8 cellular contexts compared by ENCODE assay signal in genomic region chr17:77528516-77529327, GRCh38.
DNase-seq lines count a peak whose midpoint lies in the region; ATAC-seq and TF ChIP-seq lines count a peak whose summit lies in the region.

No MANE protein-coding gene starts in this region.

- H3K9me2 ChIP-seq in hepatocyte (replicated peaks; ENCODE audit: insufficient read depth) = no peaks in the 10 kb centered on the region

- peak; percentile 32 to 48 for ATAC-seq in natural killer cell treated with Interleukin-12 subunit alpha and Interleukin-12 subunit beta and Interleukin-15 and Interleukin-18, amount 100 ng/mL, for 72 hours
- no peak for ATAC-seq in natural killer cell
- no peak for ATAC-seq in HG03175 (IDR thresholded peaks at IDR 0.05; ENCODE audit: unreplicated experiment)
- no peak for ATAC-seq in HG02840 (IDR thresholded peaks at IDR 0.05; ENCODE audit: low FRiP score, unreplicated experiment)
- no peak for ATAC-seq in effector memory CD8-positive, alpha-beta T cell (replicated peaks)

- H3K4me1 Mint-ChIP-seq in natural killer cell treated with Interleukin-12 subunit alpha and Interleukin-12 subunit beta and Interleukin-15 and Interleukin-18, amount 100 ng/mL, for 72 hours (ENCODE audit: low read depth in 2 of 2) = no peaks in the 10 kb centered on the region
- H3K4me1 Mint-ChIP-seq in natural killer cell = no peaks in the 10 kb centered on the region
- no peaks in the 10 kb centered on the region for H3K4me1 Mint-ChIP-seq in effector memory CD8-positive, alpha-beta T cell (ENCODE audit: low read depth in 2 of 2)

- H3K27me3 Mint-ChIP-seq in natural killer cell treated with Interleukin-12 subunit alpha and Interleukin-12 subunit beta and Interleukin-15 and Interleukin-18, amount 100 ng/mL, for 72 hours = peaks cover 9 to 11% of the 10 kb centered on the region in 2 donors
- peaks cover 10 to 18% of the 10 kb centered on the region in 2 donors for H3K27me3 Mint-ChIP-seq in natural killer cell (ENCODE audit: low read depth in 2 of 2)
- peaks cover 13 to 48% of the 10 kb centered on the region in 2 donors for H3K27me3 Mint-ChIP-seq in effector memory CD8-positive, alpha-beta T cell

- H3K9me3 ChIP-seq in hepatocyte (ENCODE audit: low read depth) = no peaks in the 10 kb centered on the region

- intact Hi-C loops in natural killer cell (cut with micrococcal nuclease) = no loop called here

- peak overlapping the region; percentile 12 for H2AFZ ChIP-seq in hepatocyte

- WGBS in hepatocyte (ENCODE audit: low lambda C conversion rate, missing lambda C conversion rate) = 6% methylated on average over 27 of the region's 66 CpGs

- no peak for DNase-seq in natural killer cell treated with Interleukin-12 subunit alpha and Interleukin-12 subunit beta and Interleukin-15 and Interleukin-18, amount 100 ng/mL, for 72 hours (ENCODE audit: low spot score)
- DNase-seq in natural killer cell = no peak
- DNase-seq in activated T-cell treated with anti-CD3 and anti-CD28 coated beads for 24 hours (ENCODE audit: low read depth) = peak; percentile 16
- DNase-seq in hepatocyte (ENCODE audit: low spot score) = peak; percentile 64
- peak; percentile 59 for DNase-seq in stimulated activated CD8-positive, alpha-beta memory T cell treated with anti-CD3 and anti-CD28 coated beads, Interleukin-4, amount 100 ng/mL, for 48 hours
- DNase-seq in effector memory CD8-positive, alpha-beta T cell = no peak

- H3K4me2 ChIP-seq in hepatocyte = peak overlapping the region; percentile 75

- H3K36me3 ChIP-seq in hepatocyte (replicated peaks; ENCODE audit: insufficient read depth, low read depth) = no peaks in the 10 kb centered on the region

- H3K4me3 Mint-ChIP-seq in natural killer cell treated with Interleukin-12 subunit alpha and Interleukin-12 subunit beta and Interleukin-15 and Interleukin-18, amount 100 ng/mL, for 72 hours = no peak overlapping the region
- H3K4me3 Mint-ChIP-seq in natural killer cell = no peak overlapping the region
- H3K4me3 Mint-ChIP-seq in effector memory CD8-positive, alpha-beta T cell = no peak overlapping the region

- H3K27ac ChIP-seq in hepatocyte = no peak overlapping the region

- H4K20me1 ChIP-seq in hepatocyte (ENCODE audit: insufficient read depth, poor library complexity, severe bottlenecking) = no peaks in the 10 kb centered on the region

- no peaks in the 10 kb centered on the region for H3K79me2 ChIP-seq in hepatocyte

- no peak overlapping the region for H3K27ac Mint-ChIP-seq in natural killer cell treated with Interleukin-12 subunit alpha and Interleukin-12 subunit beta and Interleukin-15 and Interleukin-18, amount 100 ng/mL, for 72 hours
- H3K27ac Mint-ChIP-seq in natural killer cell = no peak overlapping the region
- H3K27ac Mint-ChIP-seq in effector memory CD8-positive, alpha-beta T cell = no peak overlapping the region

- peak overlapping the region; percentile 11 for H3K4me3 ChIP-seq in hepatocyte

- H3K36me3 Mint-ChIP-seq in natural killer cell treated with Interleukin-12 subunit alpha and Interleukin-12 subunit beta and Interleukin-15 and Interleukin-18, amount 100 ng/mL, for 72 hours = no peaks in the 10 kb centered on the region
- no peaks in the 10 kb centered on the region for H3K36me3 Mint-ChIP-seq in natural killer cell
- H3K36me3 Mint-ChIP-seq in effector memory CD8-positive, alpha-beta T cell (ENCODE audit: insufficient read depth) = peaks cover 2% of the 10 kb centered on the region

- no peaks in the 10 kb centered on the region for H3K9me3 Mint-ChIP-seq in natural killer cell treated with Interleukin-12 subunit alpha and Interleukin-12 subunit beta and Interleukin-15 and Interleukin-18, amount 100 ng/mL, for 72 hours
- no peaks in the 10 kb centered on the region for H3K9me3 Mint-ChIP-seq in natural killer cell
- no peaks in the 10 kb centered on the region for H3K9me3 Mint-ChIP-seq in effector memory CD8-positive, alpha-beta T cell

- TF ChIP-seq CTCF in natural killer cell (IDR thresholded peaks at IDR 0.05) (no peak), hepatocyte (IDR thresholded peaks at IDR 0.05; ENCODE audit: poor library complexity) (peak; percentile 12)

- H3K4me1 ChIP-seq in hepatocyte (ENCODE audit: insufficient read depth) = peaks cover 7% of the 10 kb centered on the region

- peaks cover 23% of the 10 kb centered on the region for H3K27me3 ChIP-seq in hepatocyte

Comparison
In these comparisons a context has a peak if more than half of its experiments do, and no peak if none do; other contexts are left out.
1. ATAC-seq: peak in natural killer cell treated with Interleukin-12 subunit alpha and Interleukin-12 subunit beta and Interleukin-15 and Interleukin-18, amount 100 ng/mL, for 72 hours (2 of 2); none in natural killer cell (0 of 3), HG03175 (single experiment), HG02840 (single experiment) and effector memory CD8-positive, alpha-beta T cell (single experiment).
2. DNase-seq: peak in activated T-cell treated with anti-CD3 and anti-CD28 coated beads for 24 hours (single experiment), hepatocyte (single experiment) and stimulated activated CD8-positive, alpha-beta memory T cell treated with anti-CD3 and anti-CD28 coated beads, Interleukin-4, amount 100 ng/mL, for 48 hours (single experiment); none in natural killer cell treated with Interleukin-12 subunit alpha and Interleukin-12 subunit beta and Interleukin-15 and Interleukin-18, amount 100 ng/mL, for 72 hours (single experiment), natural killer cell (single experiment) and effector memory CD8-positive, alpha-beta T cell (0 of 3).